34 cellular contexts compared by ENCODE assay signal in the genomic region with DNA sequence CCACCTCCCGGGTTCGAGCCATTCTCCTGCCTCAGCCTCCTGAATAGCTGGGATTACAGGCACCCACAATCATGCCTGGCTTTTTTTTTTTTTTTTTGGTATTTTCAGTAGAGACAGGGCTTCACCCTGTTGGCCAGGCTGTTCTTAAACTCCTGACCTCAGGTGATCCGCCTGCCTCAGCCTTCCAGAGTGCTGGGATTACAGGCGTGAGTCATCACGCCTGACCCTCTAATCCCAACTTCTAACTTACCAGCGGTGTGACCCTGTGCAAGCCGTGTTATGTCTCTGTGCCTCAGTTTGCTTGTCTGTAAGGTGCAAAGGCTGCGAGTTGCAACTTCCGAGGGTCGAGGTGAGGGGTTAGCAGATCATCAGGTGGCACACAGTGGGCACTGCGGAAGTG.
"Had no signal": no experiment of that assay in that cellular context is flagged by ENCODE, and none has a peak within 500 bp of the region (broad histone marks: within the 10 kb centered on the region; RNA-seq: fewer than 3 reads in every experiment).

No MANE protein-coding gene starts in this region.

- DNase-seq: activated CD4-positive, alpha-beta memory T cell treated with anti-CD3 and anti-CD28 coated beads, Interleukin-2, amount 10 ng/mL, durations not matched to agents 7 days and 5 days; activated CD4-positive, alpha-beta T cell treated with anti-CD3 and anti-CD28 coated beads for 1 hour; activated CD4-positive, alpha-beta T cell treated with anti-CD3 and anti-CD28 coated beads for 4 hours; activated CD4-positive, alpha-beta T cell treated with anti-CD3 and anti-CD28 coated beads, Interleukin-2, amount 10 ng/mL, durations not matched to agents 7 days and 5 days; activated CD4-positive, alpha-beta T cell treated with anti-CD3 and anti-CD28 coated beads, Interleukin-2, amount 50 U/mL, for 4 hours; activated CD8-positive, alpha-beta memory T cell treated with anti-CD3 and anti-CD28 coated beads, Interleukin-2, amount 50 U/mL, for 48 hours; activated effector memory CD4-positive, alpha-beta T cell treated with Interleukin-2 at 50 U/mL for 16 hours; activated gamma-delta T cell treated with Interleukin-2 at 50 U/mL for 16 hours; activated naive CD4-positive, alpha-beta T cell treated with anti-CD3 and anti-CD28 coated beads, Interleukin-2, amount 50 U/mL, for 16 hours; activated naive CD4-positive, alpha-beta T cell treated with Interleukin-2 at 50 U/mL for 16 hours; activated T-cell treated with anti-CD3 and anti-CD28 coated beads for 4 hours; activated T-cell treated with anti-CD3 and anti-CD28 coated beads, Interleukin-2, amount 50 U/mL, for 24 hours; activated T-cell treated with anti-CD3 and anti-CD28 coated beads, Interleukin-2, amount 50 U/mL, for 72 hours; amniotic stem cell; anterior cingulate cortex; brain microvascular endothelial cell; dorsolateral prefrontal cortex; effector memory CD4-positive, alpha-beta T cell; erythroblast; foreskin keratinocyte; gastrocnemius medialis; glutamatergic neuron; heart left ventricle; T-helper 1 cell; T-helper 17 cell; T1000 had no signal

- H3K27ac ChIP-seq: brain microvascular endothelial cell, coronary artery, dorsolateral prefrontal cortex, esophagus muscularis mucosa, foreskin keratinocyte, gastrocnemius medialis, heart left ventricle had no signal

- H3K27me3 ChIP-seq: brain microvascular endothelial cell, dorsolateral prefrontal cortex, esophagus muscularis mucosa, foreskin keratinocyte, gastrocnemius medialis, heart left ventricle had no signal

- ATAC-seq: activated T-cell treated with anti-CD3 and anti-CD28 coated beads, Interleukin-2, amount 50 U/mL, for 72 hours; activated T-helper 17 cell treated with anti-CD3 and anti-CD28 coated beads, Interleukin-2, amount 50 U/mL, for 72 hours; foreskin keratinocyte; gastrocnemius medialis; heart left ventricle; T-helper 17 cell; WTC11 had no signal

- H3K36me3 Mint-ChIP-seq: activated naive CD8-positive, alpha-beta T cell had no signal

- H3K27me3 Mint-ChIP-seq: activated CD4-positive, alpha-beta memory T cell treated with anti-CD3 and anti-CD28 coated beads, Interleukin-2, amount 10 ng/mL, durations not matched to agents 7 days and 5 days; activated CD4-positive, alpha-beta T cell treated with anti-CD3 and anti-CD28 coated beads, Interleukin-2, amount 10 ng/mL, durations not matched to agents 7 days and 5 days; activated naive CD8-positive, alpha-beta T cell; activated T-cell treated with anti-CD3 and anti-CD28 coated beads, Interleukin-2, amount 50 U/mL, for 24 hours; activated T-helper 17 cell treated with anti-CD3 and anti-CD28 coated beads, Interleukin-2, amount 50 U/mL, for 72 hours; central memory CD8-positive, alpha-beta T cell; dendritic cell treated with granulocyte-macrophage colony-stimulating factor and Interleukin-4, amounts not matched to agents 40 ng/mL and 50 ng/mL, for 4 days; T-helper 17 cell had no signal

- H3K4me1 Mint-ChIP-seq: WTC11 had no signal

- H3K4me1 ChIP-seq: foreskin keratinocyte, gastrocnemius medialis had no signal

- H3K9me3 ChIP-seq: esophagus muscularis mucosa, gastrocnemius medialis, heart left ventricle had no signal

- H3K4me3 Mint-ChIP-seq: activated CD4-positive, alpha-beta memory T cell treated with anti-CD3 and anti-CD28 coated beads, Interleukin-2, amount 10 ng/mL, durations not matched to agents 7 days and 5 days; activated CD4-positive, alpha-beta T cell treated with anti-CD3 and anti-CD28 coated beads, Interleukin-2, amount 10 ng/mL, durations not matched to agents 7 days and 5 days; activated naive CD8-positive, alpha-beta T cell; activated T-cell treated with anti-CD3 and anti-CD28 coated beads, Interleukin-2, amount 50 U/mL, for 24 hours; activated T-cell treated with anti-CD3 and anti-CD28 coated beads, Interleukin-2, amount 50 U/mL, for 72 hours; activated T-helper 17 cell treated with anti-CD3 and anti-CD28 coated beads, Interleukin-2, amount 50 U/mL, for 72 hours; central memory CD8-positive, alpha-beta T cell; dendritic cell treated with granulocyte-macrophage colony-stimulating factor and Interleukin-4, amounts not matched to agents 40 ng/mL and 50 ng/mL, for 4 days; T-helper 17 cell; T-helper 2 cell treated with Interferon-gamma antibody and Interleukin-4, amounts not matched to agents 5 μg/mL and 100 μg/mL, for 36 hours; WTC11 had no signal

- H3K9me3 Mint-ChIP-seq: activated CD4-positive, alpha-beta memory T cell treated with anti-CD3 and anti-CD28 coated beads, Interleukin-2, amount 10 ng/mL, durations not matched to agents 7 days and 5 days; activated CD4-positive, alpha-beta T cell treated with anti-CD3 and anti-CD28 coated beads, Interleukin-2, amount 10 ng/mL, durations not matched to agents 7 days and 5 days; activated T-cell treated with anti-CD3 and anti-CD28 coated beads, Interleukin-2, amount 50 U/mL, for 24 hours; activated T-cell treated with anti-CD3 and anti-CD28 coated beads, Interleukin-2, amount 50 U/mL, for 72 hours; activated T-helper 17 cell treated with anti-CD3 and anti-CD28 coated beads, Interleukin-2, amount 50 U/mL, for 72 hours; central memory CD8-positive, alpha-beta T cell; dendritic cell treated with granulocyte-macrophage colony-stimulating factor and Interleukin-4, amounts not matched to agents 40 ng/mL and 50 ng/mL, for 4 days; T-helper 2 cell treated with Interferon-gamma antibody and Interleukin-4, amounts not matched to agents 5 μg/mL and 100 μg/mL, for 36 hours; WTC11 had no signal

- H3K4me3 ChIP-seq: coronary artery, dorsolateral prefrontal cortex, esophagus muscularis mucosa, gastrocnemius medialis, heart left ventricle had no signal

- H3K27ac Mint-ChIP-seq: activated CD4-positive, alpha-beta memory T cell treated with anti-CD3 and anti-CD28 coated beads, Interleukin-2, amount 10 ng/mL, durations not matched to agents 7 days and 5 days; activated naive CD8-positive, alpha-beta T cell; activated T-cell treated with anti-CD3 and anti-CD28 coated beads, Interleukin-2, amount 50 U/mL, for 24 hours; activated T-cell treated with anti-CD3 and anti-CD28 coated beads, Interleukin-2, amount 50 U/mL, for 72 hours; activated T-helper 17 cell treated with anti-CD3 and anti-CD28 coated beads, Interleukin-2, amount 50 U/mL, for 72 hours; dendritic cell treated with granulocyte-macrophage colony-stimulating factor and Interleukin-4, amounts not matched to agents 40 ng/mL and 50 ng/mL, for 4 days; T-helper 17 cell; T-helper 2 cell treated with Interferon-gamma antibody and Interleukin-4, amounts not matched to agents 5 μg/mL and 100 μg/mL, for 36 hours; WTC11 had no signal
